Comparison of ENCODE assay signal across 20 cellular contexts in genomic region chr9:23220171-23220570, GRCh38.
DNase-seq lines count a peak whose midpoint lies in the region; ATAC-seq, FAIRE-seq and TF ChIP-seq lines count a peak whose summit lies in the region.
"Had no signal": no experiment of that assay in that cellular context is flagged by ENCODE, and none has a peak within 500 bp of the region (broad histone marks: within the 10 kb centered on the region; RNA-seq: fewer than 3 reads in every experiment).

No MANE protein-coding gene starts in this region.

- no peak for ATAC-seq in HepG2
- no peak for ATAC-seq in right lobe of liver
- no peak for ATAC-seq in GM18868 (IDR thresholded peaks at IDR 0.05; ENCODE audit: unreplicated experiment)
- ATAC-seq in GM21717 (IDR thresholded peaks at IDR 0.05; ENCODE audit: unreplicated experiment): no peak
- ATAC-seq: CD8-positive, alpha-beta T cell had no signal

- H2AFZ ChIP-seq in HepG2 (ENCODE audit: low read length) (no peak overlapping the region), KMS-11 (ENCODE audit: low read depth) (no peak overlapping the region)

- intact Hi-C loops in HepG2 (cut with micrococcal nuclease; ENCODE audit: unreplicated experiment): no loop called here
- intact Hi-C loops in right lobe of liver (cut with DNase I): no loop called here
- intact Hi-C loops in cardiac septum (cut with DNase I): no loop called here

- H3K9me3 ChIP-seq in HepG2 (ENCODE audit: low read length) (peaks cover 23% of the 10 kb centered on the region), right lobe of liver (no peaks in the 10 kb centered on the region)
- H3K9me3 ChIP-seq: Caco-2 had no signal

- DNase-seq in HepG2 (ENCODE audit: low spot score) (no peak), right lobe of liver (no peak), RPMI8226 (peak; percentile 54), cardiac septum (ENCODE audit: low spot score) (no peak)
- DNase-seq: ACHN; BE2C; Caco-2; Calu3; CD4-positive, CD25-positive, alpha-beta regulatory T cell; CD8-positive, alpha-beta T cell; DMS79 treated with DMSO at 0.1 percent for 48 hours; GF-D8 had no signal

- TF ChIP-seq POLR2A in HepG2 (IDR thresholded peaks at IDR 0.05; ENCODE audit: insufficient read depth in 1 of 2, low read depth in 2 of 2, low read length in 2 of 2): no peak
- no peak for TF ChIP-seq POLR2A in right lobe of liver (IDR thresholded peaks at IDR 0.05)

- no peak for TF ChIP-seq CTCF in HepG2 (CRISPR knock-in tag; IDR thresholded peaks at IDR 0.05)
- no peak for TF ChIP-seq CTCF in right lobe of liver (IDR thresholded peaks at IDR 0.05)
- no peak for TF ChIP-seq CTCF in KMS-11 (conservative IDR thresholded peaks at IDR 0.05; ENCODE audit: low read depth, low read length)

- H3K27ac ChIP-seq in HepG2 (ENCODE audit: extremely low read length, insufficient read depth, low read length) (no peak overlapping the region), right lobe of liver (no peak overlapping the region), KMS-11 (peak overlapping the region; percentile 13; the same call in 1 of the 2 replicates)
- H3K27ac ChIP-seq: 22Rv1, BLaER1 had no signal

- H3K27me3 ChIP-seq in HepG2 (ENCODE audit: control insufficient read depth in 1 of 2, insufficient read depth in 2 of 2, low read length in 2 of 2) (no peaks in the 10 kb centered on the region), right lobe of liver (no peaks in the 10 kb centered on the region), KMS-11 (ENCODE audit: insufficient read depth, low read depth) (no peaks in the 10 kb centered on the region)
- H3K27me3 ChIP-seq: BE2C, BLaER1 had no signal

- H3K36me3 ChIP-seq in HepG2 (replicated peaks in 1 of 2; ENCODE audit: control insufficient read depth in 1 of 2, insufficient read depth in 2 of 2, low read length in 2 of 2) (no peaks in the 10 kb centered on the region), right lobe of liver (no peaks in the 10 kb centered on the region), KMS-11 (ENCODE audit: insufficient read depth) (no peaks in the 10 kb centered on the region)
- H3K36me3 ChIP-seq: BE2C, BLaER1 had no signal

- no TSS peak for BruUV-seq in HepG2 (replicated peaks; lab: Mats Ljungman, UMichigan)

- H3K4me3 ChIP-seq in HepG2 (replicated peaks in 1 of 3; ENCODE audit: insufficient read depth in 1 of 3, low read depth in 2 of 3, low read length in 3 of 3) (no peak overlapping the region), right lobe of liver (no peak overlapping the region), KMS-11 (IDR thresholded peaks at IDR 0.05; ENCODE audit: insufficient read depth, low read depth, low read length) (no peak overlapping the region)
- H3K4me3 ChIP-seq: BLaER1 had no signal

- TF ChIP-seq RAD21 in HepG2 (CRISPR knock-in tag; IDR thresholded peaks at IDR 0.05): no peak

- in situ Hi-C loops in HepG2 (cut with HindIII; ENCODE audit: extremely low pct_ligation_motif_present, low pct_unique_long_range_greater_than_20kb): no loop called here

- no peak overlapping the region for H3K9ac ChIP-seq in HepG2 (ENCODE audit: insufficient read depth, low read depth, low read length)
- H3K9ac ChIP-seq in KMS-11: no peak overlapping the region
- H3K9ac ChIP-seq: BLaER1 had no signal

- 11% methylated on average over 2 of the region's 2 CpGs for WGBS in HepG2 (ENCODE audit: low lambda C conversion rate)
- WGBS in right lobe of liver (ENCODE audit: insufficient coverage, low coverage, low lambda C conversion rate, missing lambda C conversion rate): 72% methylated on average over 2 of the region's 2 CpGs

- POLR2A ChIA-PET in HepG2 (lab: Yijun Ruan, JAX): no interaction called here

- CTCF ChIA-PET in HepG2 (lab: Yijun Ruan, JAX; ENCODE audit: low intra/inter-chr PET ratio, low total read pairs): no interaction called here

- H3K79me2 ChIP-seq in HepG2 (ENCODE audit: insufficient read depth, low read length) (no peaks in the 10 kb centered on the region), KMS-11 (ENCODE audit: insufficient read depth, low read depth) (no peaks in the 10 kb centered on the region)

- H3K4me2 ChIP-seq in HepG2 (ENCODE audit: low read depth, low read length) (no peak overlapping the region), KMS-11 (peak overlapping the region; percentile 13; the same call in 1 of the 2 replicates)
- H3K4me2 ChIP-seq: BLaER1 had no signal

- FAIRE-seq in HepG2 (lab: Jason Lieb, UNC): no peak
- FAIRE-seq: D721Med, G401.6, GM12891 had no signal

- H4K20me1 ChIP-seq in HepG2 (ENCODE audit: insufficient read depth, low read length) (no peaks in the 10 kb centered on the region), KMS-11 (ENCODE audit: insufficient read depth) (no peaks in the 10 kb centered on the region)
- H4K20me1 ChIP-seq: BLaER1 had no signal

- no peaks in the 10 kb centered on the region for H3K4me1 ChIP-seq in HepG2 (ENCODE audit: insufficient read depth, low read length)
- H3K4me1 ChIP-seq in right lobe of liver: no peaks in the 10 kb centered on the region
- H3K4me1 ChIP-seq in KMS-11 (ENCODE audit: low read depth, poor library complexity, severe bottlenecking): peaks cover 14% of the 10 kb centered on the region
- H3K4me1 ChIP-seq: BE2C, BLaER1, Caco-2 had no signal

- TF ChIP-seq EP300 in HepG2 (IDR thresholded peaks at IDR 0.05; ENCODE audit: low read depth in 2 of 2, low read length in 2 of 2) (no peak), HepG2 (CRISPR knock-in tag; IDR thresholded peaks at IDR 0.05; ENCODE audit: borderline replicate concordance) (no peak)

TF ChIP-seq in HepG2, 621 proteins besides CTCF, POLR2A, EP300 and RAD21:
- TF ChIP-seq MAFF (IDR thresholded peaks at IDR 0.05; ENCODE audit: low read depth, low read length) (peak; percentile 57; the same call in 1 of the 2 replicates), MAFK (conservative IDR thresholded peaks at IDR 0.05 in 1 of 2, IDR thresholded peaks at IDR 0.05 in 1 of 2; ENCODE audit: low read length in 2 of 2) (peak in 1 of 2 experiments; percentile 76; a peak in 2 of 4 replicates), ZMYM2 (CRISPR knock-in tag; IDR thresholded peaks at IDR 0.05) (no peak)
